23 cellular contexts compared by ENCODE assay signal in the genomic region with DNA sequence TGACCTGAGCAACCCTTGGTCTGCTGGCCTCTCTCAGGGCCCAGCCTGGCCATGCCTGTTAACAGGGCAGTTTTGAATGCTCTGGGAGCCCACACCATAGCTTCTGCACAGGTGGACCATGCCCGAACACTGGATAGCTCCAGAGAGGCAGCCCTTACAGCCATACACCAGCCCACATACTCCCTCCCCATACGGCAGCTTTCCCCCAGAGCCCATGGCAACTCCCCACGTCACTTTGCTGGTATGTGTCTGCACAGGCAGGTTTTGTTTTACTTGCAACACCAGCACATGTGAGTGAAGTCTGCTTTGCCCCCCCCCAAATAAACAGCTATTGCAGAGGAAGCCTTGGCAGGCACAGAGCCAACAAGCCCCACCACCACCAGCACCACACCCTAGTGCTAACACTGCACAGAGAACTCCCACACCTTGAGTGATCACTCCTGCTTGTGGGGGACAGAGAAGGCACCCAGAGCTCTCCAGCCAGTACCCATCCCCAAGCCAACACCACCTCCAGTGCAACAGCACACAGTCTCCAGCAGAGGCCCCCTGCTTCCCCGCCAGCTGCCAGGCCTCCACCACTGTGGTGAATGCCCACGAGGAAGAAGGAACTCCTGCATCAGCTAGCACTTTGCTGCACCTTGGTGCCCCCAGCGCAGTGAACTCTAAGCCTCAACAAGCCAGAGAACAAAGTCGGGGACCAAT.
A peak's percentile ranks its signal among the peaks of the same experiment; 100 is the strongest.
DNase-seq lines count a peak whose midpoint lies in the region; ATAC-seq and TF ChIP-seq lines count a peak whose summit lies in the region.
"Had no signal": no experiment of that assay in that cellular context is flagged by ENCODE, and none has a peak within 500 bp of the region (broad histone marks: within the 10 kb centered on the region; RNA-seq: fewer than 3 reads in every experiment).

No MANE protein-coding gene starts in this region.

- H3K27ac ChIP-seq in RWPE2 (ENCODE audit: poor library complexity, severe bottlenecking) (no peak overlapping the region), epithelial cell of prostate (no peak overlapping the region), upper lobe of right lung (no peak overlapping the region)
- H3K27ac ChIP-seq: right atrium auricular region, transverse colon had no signal

- intact Hi-C loops in upper lobe of right lung (cut with DNase I) = no loop called here

- H3K4me3 ChIP-seq in RWPE2 (ENCODE audit: severe bottlenecking) (no peak overlapping the region), upper lobe of right lung (no peak overlapping the region)
- H3K4me3 ChIP-seq: right atrium auricular region, transverse colon had no signal

- H3K27me3 ChIP-seq in RWPE2 (ENCODE audit: insufficient read depth, poor library complexity, severe bottlenecking) = no peaks in the 10 kb centered on the region
- H3K27me3 ChIP-seq in upper lobe of right lung = no peaks in the 10 kb centered on the region
- H3K27me3 ChIP-seq: right atrium auricular region, transverse colon had no signal

- TF ChIP-seq CTCF in RWPE2 (IDR thresholded peaks at IDR 0.05; ENCODE audit: poor library complexity, severe bottlenecking) (no peak), upper lobe of right lung (IDR thresholded peaks at IDR 0.05) (no peak)

- H3K36me3 ChIP-seq in RWPE2 (ENCODE audit: low read depth) = no peaks in the 10 kb centered on the region
- H3K36me3 ChIP-seq in upper lobe of right lung = no peaks in the 10 kb centered on the region
- H3K36me3 ChIP-seq: right atrium auricular region, transverse colon had no signal

- H3K9me3 ChIP-seq in RWPE2 (ENCODE audit: severe bottlenecking) (no peaks in the 10 kb centered on the region), upper lobe of right lung (no peaks in the 10 kb centered on the region)
- H3K9me3 ChIP-seq: transverse colon had no signal

- DNase-seq in H4 (ENCODE audit: low spot score) (peak; percentile 3), RWPE2 (ENCODE audit: low spot score) (no peak), epithelial cell of prostate (ENCODE audit: low read depth, low spot score) (peak; percentile 14), upper lobe of right lung (no peak), SHP77 treated with DMSO at 0.1 percent for 48 hours (lab: John Stamatoyannopoulos, UW) (no peak), NCI-H2171 treated with DMSO at 0.1 percent for 48 hours (lab: John Stamatoyannopoulos, UW) (no peak)
- DNase-seq: activated CD4-positive, alpha-beta memory T cell treated with anti-CD3 and anti-CD28 coated beads, Interleukin-2, amount 10 ng/mL, durations not matched to agents 7 days and 5 days; activated CD4-positive, alpha-beta T cell treated with anti-CD3 and anti-CD28 coated beads for 1 hour; activated CD8-positive, alpha-beta memory T cell treated with anti-CD3 and anti-CD28 coated beads, Interleukin-2, amount 50 U/mL, for 48 hours; activated naive CD4-positive, alpha-beta T cell treated with anti-CD3 and anti-CD28 coated beads, Interleukin-2, amount 10 ng/mL, durations not matched to agents 7 days and 5 days; amniotic stem cell; CD4-positive, CD25-positive, alpha-beta regulatory T cell; effector CD8-positive, alpha-beta T cell; EL; head of caudate nucleus; KBM-7; NCI-H1436 treated with DMSO at 0.1 percent for 48 hours; NCI-H510A; stimulated activated CD4-positive, alpha-beta T cell treated with anti-CD3 and anti-CD28 coated beads, Interleukin-2, amount 100 ng/mL, for 24 hours; transverse colon had no signal

- ATAC-seq in RWPE2 (ENCODE audit: low read depth) (peak; percentile 57), upper lobe of right lung (peak; percentile 37), GM19324 (IDR thresholded peaks at IDR 0.05; ENCODE audit: low FRiP score, unreplicated experiment) (no peak)
- ATAC-seq: Panc1 had no signal

- H3K4me1 ChIP-seq in RWPE2 (ENCODE audit: insufficient read depth, poor library complexity, severe bottlenecking) = no peaks in the 10 kb centered on the region
- no peaks in the 10 kb centered on the region for H3K4me1 ChIP-seq in upper lobe of right lung
- H3K4me1 ChIP-seq: right atrium auricular region, transverse colon had no signal

Comparison
In these comparisons a context has a peak if more than half of its experiments do, and no peak if none do; other contexts are left out.
1. DNase-seq: peak in H4 (single experiment) and epithelial cell of prostate (single experiment); none in RWPE2 (single experiment), upper lobe of right lung (single experiment), SHP77 treated with DMSO at 0.1 percent for 48 hours (single experiment) and NCI-H2171 treated with DMSO at 0.1 percent for 48 hours (single experiment).